Comparison of ENCODE assay signal across 28 cellular contexts in the genomic region with DNA sequence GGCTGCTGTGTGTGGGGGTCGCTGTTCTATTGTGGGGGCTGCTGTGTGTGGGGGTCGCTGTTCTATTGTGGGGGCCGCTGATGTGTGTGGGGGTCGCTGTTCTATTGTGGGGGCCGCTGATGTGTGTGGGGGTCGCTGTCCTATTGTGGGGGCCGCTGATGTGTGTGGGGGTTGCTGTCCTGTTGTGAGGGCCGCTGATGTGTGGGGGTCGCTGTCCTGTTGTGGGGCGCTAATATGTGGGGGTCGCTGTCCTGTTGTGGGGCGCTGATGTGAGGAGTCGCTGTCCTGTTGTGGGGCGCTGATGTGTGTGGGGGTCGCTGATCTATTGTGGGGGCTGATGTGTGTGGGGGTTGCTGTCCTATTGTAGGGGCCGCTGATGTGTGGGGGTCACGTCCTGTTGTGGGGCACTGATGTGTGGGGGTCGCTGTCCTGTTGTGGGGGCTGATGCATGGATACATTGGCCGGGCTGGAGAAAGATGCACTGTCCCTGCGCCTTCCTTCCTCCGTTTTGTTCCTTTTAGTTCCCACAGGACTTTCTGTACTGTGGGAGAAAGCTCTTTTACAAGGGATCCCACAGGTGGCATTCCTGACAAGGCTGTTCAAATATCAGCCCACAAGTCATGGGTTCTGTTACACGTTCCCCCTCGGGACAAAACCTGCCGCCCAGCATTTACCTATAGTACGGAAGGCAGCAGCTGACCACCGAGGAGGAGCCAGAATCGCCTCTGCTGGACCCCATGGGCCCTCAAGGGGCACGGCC.
"Had no signal": no experiment of that assay in that cellular context is flagged by ENCODE, and none has a peak within 500 bp of the region (broad histone marks: within the 10 kb centered on the region; RNA-seq: fewer than 3 reads in every experiment).

No MANE protein-coding gene starts in this region.

- H3K27me3 Mint-ChIP-seq: activated CD4-positive, alpha-beta memory T cell treated with anti-CD3 and anti-CD28 coated beads, Interleukin-2, amount 10 ng/mL, durations not matched to agents 7 days and 5 days; activated CD4-positive, alpha-beta T cell treated with anti-CD3 and anti-CD28 coated beads, Interleukin-2, amount 10 ng/mL, durations not matched to agents 7 days and 5 days; activated T-cell treated with anti-CD3 and anti-CD28 coated beads, Interleukin-2, amount 50 U/mL, for 24 hours; progenitor cell of endocrine pancreas; stimulated activated naive CD8-positive, alpha-beta T cell treated with anti-CD3 and anti-CD28 coated beads, Interleukin-15, amount 100 ng/mL, for 72 hours; T-helper 17 cell had no signal

- H3K9me3 ChIP-seq: gastroesophageal sphincter, suprapubic skin, tibial artery had no signal

- H3K4me2 ChIP-seq: hepatocyte had no signal

- H3K27me3 ChIP-seq: brain microvascular endothelial cell, gastroesophageal sphincter, hepatocyte, suprapubic skin, tibial artery had no signal

- H3K79me2 ChIP-seq: hepatocyte had no signal

- H3K4me1 ChIP-seq: tibial artery had no signal

- H3K9me3 Mint-ChIP-seq: activated CD4-positive, alpha-beta memory T cell treated with anti-CD3 and anti-CD28 coated beads, Interleukin-2, amount 10 ng/mL, durations not matched to agents 7 days and 5 days; activated CD4-positive, alpha-beta T cell treated with anti-CD3 and anti-CD28 coated beads, Interleukin-2, amount 10 ng/mL, durations not matched to agents 7 days and 5 days; activated T-cell treated with anti-CD3 and anti-CD28 coated beads, Interleukin-2, amount 50 U/mL, for 24 hours; effector memory CD8-positive, alpha-beta T cell; mesothelial cell of epicardium; naive B cell; stimulated activated effector memory CD8-positive, alpha-beta T cell treated with anti-CD3 and anti-CD28 coated beads, Interleukin-12 subunit alpha, Interleukin-12 subunit beta, amount 100 ng/mL, for 72 hours; stimulated activated naive CD8-positive, alpha-beta T cell treated with anti-CD3 and anti-CD28 coated beads, Interleukin-15, amount 100 ng/mL, for 72 hours had no signal

- H3K27ac Mint-ChIP-seq: activated CD4-positive, alpha-beta memory T cell treated with anti-CD3 and anti-CD28 coated beads, Interleukin-2, amount 10 ng/mL, durations not matched to agents 7 days and 5 days; activated CD4-positive, alpha-beta T cell treated with anti-CD3 and anti-CD28 coated beads, Interleukin-2, amount 10 ng/mL, durations not matched to agents 7 days and 5 days; activated T-cell treated with anti-CD3 and anti-CD28 coated beads, Interleukin-2, amount 50 U/mL, for 24 hours; effector memory CD8-positive, alpha-beta T cell; mesothelial cell of epicardium; naive B cell; progenitor cell of endocrine pancreas; stimulated activated effector memory CD8-positive, alpha-beta T cell treated with anti-CD3 and anti-CD28 coated beads, Interleukin-12 subunit alpha, Interleukin-12 subunit beta, amount 100 ng/mL, for 72 hours; T-helper 17 cell had no signal

- H3K4me3 Mint-ChIP-seq: activated CD4-positive, alpha-beta memory T cell treated with anti-CD3 and anti-CD28 coated beads, Interleukin-2, amount 10 ng/mL, durations not matched to agents 7 days and 5 days; activated CD4-positive, alpha-beta T cell treated with anti-CD3 and anti-CD28 coated beads, Interleukin-2, amount 10 ng/mL, durations not matched to agents 7 days and 5 days; activated T-cell treated with anti-CD3 and anti-CD28 coated beads, Interleukin-2, amount 50 U/mL, for 24 hours; effector memory CD8-positive, alpha-beta T cell; mesothelial cell of epicardium; naive B cell; stimulated activated effector memory CD8-positive, alpha-beta T cell treated with anti-CD3 and anti-CD28 coated beads, Interleukin-12 subunit alpha, Interleukin-12 subunit beta, amount 100 ng/mL, for 72 hours; stimulated activated naive CD8-positive, alpha-beta T cell treated with anti-CD3 and anti-CD28 coated beads, Interleukin-15, amount 100 ng/mL, for 72 hours; T-helper 17 cell had no signal

- H2AFZ ChIP-seq: hepatocyte had no signal

- DNase-seq: activated CD4-positive, alpha-beta memory T cell treated with anti-CD3 and anti-CD28 coated beads, Interleukin-2, amount 10 ng/mL, durations not matched to agents 7 days and 5 days; activated CD4-positive, alpha-beta T cell treated with anti-CD3 and anti-CD28 coated beads for 1 hour; activated CD4-positive, alpha-beta T cell treated with anti-CD3 and anti-CD28 coated beads, Interleukin-2, amount 10 ng/mL, durations not matched to agents 7 days and 5 days; activated CD8-positive, alpha-beta memory T cell treated with anti-CD3 and anti-CD28 coated beads, Interleukin-2, amount 50 U/mL, for 48 hours; activated gamma-delta T cell treated with Interleukin-2 at 50 U/mL for 16 hours; activated naive CD4-positive, alpha-beta T cell treated with anti-CD3 and anti-CD28 coated beads, Interleukin-2, amount 50 U/mL, for 16 hours; activated T-cell treated with anti-CD3 and anti-CD28 coated beads, Interleukin-2, amount 50 U/mL, for 24 hours; amniotic stem cell; brain microvascular endothelial cell; caudate nucleus; cortex of kidney; effector memory CD8-positive, alpha-beta T cell; islet precursor cell; left cardiac atrium; left ventricle myocardium superior; naive B cell; small intestine; stimulated activated CD4-positive, alpha-beta T cell treated with anti-CD3 and anti-CD28 coated beads, Interleukin-4, amount 100 ng/mL, for 24 hours; stimulated activated naive CD8-positive, alpha-beta T cell treated with anti-CD3 and anti-CD28 coated beads, Interleukin-15, amount 100 ng/mL, for 72 hours; T-helper 17 cell; T1000; tibial artery had no signal

- H3K4me3 ChIP-seq: gastroesophageal sphincter, hepatocyte, suprapubic skin, tibial artery had no signal

- H3K27ac ChIP-seq: brain microvascular endothelial cell, gastroesophageal sphincter, hepatocyte, suprapubic skin, tibial artery had no signal
